Comparison of ENCODE assay signal across 21 cellular contexts in the genomic region with DNA sequence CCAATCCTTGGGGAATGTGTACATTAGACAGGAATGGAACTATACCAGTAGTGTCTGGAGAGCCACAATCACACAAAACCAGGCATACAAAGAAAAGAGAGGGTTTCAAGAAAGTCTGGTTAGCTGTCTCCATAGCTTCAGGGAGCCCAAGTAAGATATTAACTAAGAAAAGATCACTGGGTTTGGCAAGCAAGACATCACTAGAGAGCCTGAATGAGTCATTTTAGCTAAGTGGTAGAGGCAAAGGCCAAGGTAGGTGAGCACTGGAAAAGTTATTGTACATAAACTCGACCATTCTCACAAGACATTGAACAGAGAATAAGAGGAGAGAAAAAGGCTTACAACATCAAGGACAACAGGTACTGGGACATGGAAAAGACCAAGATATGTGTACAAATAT.
DNase-seq lines count a peak whose midpoint lies in the region; ATAC-seq and TF ChIP-seq lines count a peak whose summit lies in the region.
"Had no signal": no experiment of that assay in that cellular context is flagged by ENCODE, and none has a peak within 500 bp of the region (broad histone marks: within the 10 kb centered on the region; RNA-seq: fewer than 3 reads in every experiment).

No MANE protein-coding gene starts in this region.

- no peak overlapping the region for H3K4me3 ChIP-seq in GM23248
- H3K4me3 ChIP-seq in esophagus muscularis mucosa = no peak overlapping the region
- H3K4me3 ChIP-seq in mesenchymal stem cell (ENCODE audit: insufficient read depth in 1 of 2, low read depth in 1 of 2, low read length in 2 of 2) = no peak overlapping the region

- no peak overlapping the region for H3K18ac ChIP-seq in mesenchymal stem cell (ENCODE audit: low read depth in 1 of 2, low read length in 2 of 2)

- H3K4ac ChIP-seq in mesenchymal stem cell (ENCODE audit: low read depth in 1 of 2, low read length in 2 of 2) = no peak overlapping the region

- H4K8ac ChIP-seq in mesenchymal stem cell (ENCODE audit: low read length) = no peak overlapping the region

- H2AFZ ChIP-seq in GM23248 (no peak overlapping the region), mesenchymal stem cell (ENCODE audit: low read depth, low read length) (no peak overlapping the region)

- in situ Hi-C loops in GM23248 (cut with MboI) = no loop called here

- intact Hi-C loops in esophagus muscularis mucosa (cut with DNase I) = no loop called here

- no peak overlapping the region for H3K14ac ChIP-seq in mesenchymal stem cell (ENCODE audit: low read length in 2 of 2)

- no peak overlapping the region for H2BK15ac ChIP-seq in mesenchymal stem cell (ENCODE audit: low read depth, poor library complexity, severe bottlenecking)

- 58 to 83% methylated on average over 1 of the region's 1 CpG for WGBS in GM23248 (ENCODE audit: low coverage in 1 of 2, low lambda C conversion rate in 2 of 2, missing lambda C conversion rate in 2 of 2), 2 experiments
- WGBS in esophagus muscularis mucosa = 88% methylated on average over 1 of the region's 1 CpG
- WGBS in mesenchymal stem cell = no CpG with 5 or more reads among the region's 1 CpG

- no peak overlapping the region for H2BK12ac ChIP-seq in mesenchymal stem cell (ENCODE audit: low read length in 2 of 2)

- DNase-seq in GM23248 (peak; percentile 11), RPMI7951 (ENCODE audit: low read depth) (peak; percentile 26), esophagus muscularis mucosa (ENCODE audit: extremely low spot score) (peak; percentile 8), mesenchymal stem cell (peak; percentile 18), DMS79 treated with DMSO at 0.1 percent for 48 hours (lab: John Stamatoyannopoulos, UW) (no peak), NCI-H2227 (lab: John Stamatoyannopoulos, UW; ENCODE audit: unreplicated experiment) (no peak), COR-L47 (lab: John Stamatoyannopoulos, UW) (no peak)
- DNase-seq: Calu3; CD8-positive, alpha-beta T cell; DND-41; NCI-H1092; NCI-H1417 treated with DMSO at 0.1 percent for 48 hours; NCI-H1694 treated with DMSO at 0.1 percent for 48 hours; NCI-H2081; NCI-H226; NCI-H510A; NCI-H69; SHP77 treated with DMSO at 0.1 percent for 48 hours had no signal

- no peak overlapping the region for H3K4me2 ChIP-seq in GM23248 (ENCODE audit: unreplicated experiment)
- no peak overlapping the region for H3K4me2 ChIP-seq in mesenchymal stem cell (ENCODE audit: low read length, poor library complexity, severe bottlenecking)
- H3K4me2 ChIP-seq: KMS-11 had no signal

- H4K91ac ChIP-seq in mesenchymal stem cell (ENCODE audit: low read length) = no peak overlapping the region

- no peaks in the 10 kb centered on the region for H4K20me1 ChIP-seq in GM23248 (ENCODE audit: insufficient read depth)

- H3K79me1 ChIP-seq in mesenchymal stem cell (replicated peaks; ENCODE audit: low read length, poor library complexity, severe bottlenecking) = no peaks in the 10 kb centered on the region

- TF ChIP-seq EP300 in esophagus muscularis mucosa (IDR thresholded peaks at IDR 0.05) = no peak

- H3F3A ChIP-seq in GM23248 (ENCODE audit: insufficient read depth) = no peaks in the 10 kb centered on the region

- H3K27me3 ChIP-seq in GM23248 (replicated peaks; ENCODE audit: insufficient read depth) (no peaks in the 10 kb centered on the region), esophagus muscularis mucosa (no peaks in the 10 kb centered on the region), mesenchymal stem cell (ENCODE audit: control insufficient read depth in 1 of 2, insufficient read depth in 1 of 2, low read length in 2 of 2) (no peaks in the 10 kb centered on the region)

- no peak overlapping the region for H2AK5ac ChIP-seq in mesenchymal stem cell (ENCODE audit: low read length, severe bottlenecking)

- no peak overlapping the region for H3K23ac ChIP-seq in mesenchymal stem cell (ENCODE audit: low read length in 2 of 2)

- no peak for TF ChIP-seq CTCF in esophagus muscularis mucosa (IDR thresholded peaks at IDR 0.05)

- no peak for TF ChIP-seq POLR2A in esophagus muscularis mucosa (IDR thresholded peaks at IDR 0.05; ENCODE audit: low read depth)

- ATAC-seq in HG02588 (IDR thresholded peaks at IDR 0.05; ENCODE audit: unreplicated experiment) = no peak
- ATAC-seq: CD8-positive, alpha-beta T cell had no signal

- H2BK120ac ChIP-seq in mesenchymal stem cell (ENCODE audit: low read depth, low read length) = no peak overlapping the region

- peaks cover 8% of the 10 kb centered on the region for H3K9me3 ChIP-seq in GM23248 (ENCODE audit: low read depth)
- H3K9me3 ChIP-seq in esophagus muscularis mucosa = peaks cover 0 to 15% (median 10%) of the 10 kb centered on the region in 4 donors
- peaks cover 36% of the 10 kb centered on the region for H3K9me3 ChIP-seq in mesenchymal stem cell (ENCODE audit: control insufficient read depth, low read length)

- H3K4me1 ChIP-seq in GM23248 (ENCODE audit: insufficient read depth) (no peaks in the 10 kb centered on the region), esophagus muscularis mucosa (no peaks in the 10 kb centered on the region), mesenchymal stem cell (ENCODE audit: control insufficient read depth, insufficient read depth, low read depth, low read length) (peaks cover 3% of the 10 kb centered on the region)

- H2BK5ac ChIP-seq in mesenchymal stem cell (ENCODE audit: low read depth, low read length, poor library complexity, severe bottlenecking) = no peak overlapping the region

- H3K27ac ChIP-seq in GM23248 (no peak overlapping the region), esophagus muscularis mucosa (replicated peaks in 1 of 4) (no peak overlapping the region), mesenchymal stem cell (ENCODE audit: low read length, poor library complexity, severe bottlenecking) (peak overlapping the region; percentile 72)
- H3K27ac ChIP-seq: C4-2B, KMS-11 had no signal

- no peak overlapping the region for H3K9ac ChIP-seq in GM23248
- no peak overlapping the region for H3K9ac ChIP-seq in mesenchymal stem cell (ENCODE audit: low read length)
- H3K9ac ChIP-seq: KMS-11 had no signal

- no peaks in the 10 kb centered on the region for H3K79me2 ChIP-seq in GM23248 (ENCODE audit: insufficient read depth)

- H3K36me3 ChIP-seq in GM23248 (ENCODE audit: low read depth) = no peaks in the 10 kb centered on the region
- H3K36me3 ChIP-seq in esophagus muscularis mucosa = no peaks in the 10 kb centered on the region
- no peaks in the 10 kb centered on the region for H3K36me3 ChIP-seq in mesenchymal stem cell (ENCODE audit: control insufficient read depth in 1 of 2, insufficient read depth in 2 of 2, low read depth in 1 of 2, low read length in 2 of 2)

- no peaks in the 10 kb centered on the region for H3K9me2 ChIP-seq in GM23248 (ENCODE audit: insufficient read depth)

Comparison
In these comparisons a context has a peak if more than half of its experiments do, and no peak if none do; other contexts are left out.
1. DNase-seq: peak in GM23248 (single experiment), RPMI7951 (single experiment), esophagus muscularis mucosa (single experiment) and mesenchymal stem cell (single experiment); none in DMS79 treated with DMSO at 0.1 percent for 48 hours (single experiment), NCI-H2227 (single experiment) and COR-L47 (single experiment).